Comparison of ENCODE assay signal across 28 cellular contexts in the genomic region with DNA sequence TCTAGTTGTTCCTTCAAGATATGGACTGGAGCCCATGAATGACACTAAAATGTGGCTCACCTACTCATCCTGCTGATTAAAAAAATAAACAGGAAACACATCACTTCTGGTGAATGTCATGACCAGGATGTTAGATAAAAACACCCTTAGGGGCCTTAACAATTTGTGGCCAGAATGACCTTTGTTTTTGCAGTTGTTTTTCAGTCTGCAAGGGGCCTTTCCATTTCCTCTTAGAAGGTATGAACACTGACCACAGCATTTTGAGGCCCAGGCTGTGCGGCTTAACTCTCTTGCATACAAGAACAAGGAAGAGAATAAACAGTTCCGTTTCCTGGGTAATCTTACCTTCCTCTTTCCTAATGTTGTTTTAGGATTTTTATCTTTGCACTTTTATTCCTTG.
DNase-seq lines count a peak whose midpoint lies in the region; ATAC-seq, FAIRE-seq and TF ChIP-seq lines count a peak whose summit lies in the region.
"Had no signal": no experiment of that assay in that cellular context is flagged by ENCODE, and none has a peak within 500 bp of the region (broad histone marks: within the 10 kb centered on the region; RNA-seq: fewer than 3 reads in every experiment).

No MANE protein-coding gene starts in this region.

- no peak overlapping the region for H3K4me3 Mint-ChIP-seq in endothelial cell (ENCODE audit: unreplicated experiment)
- H3K4me3 Mint-ChIP-seq: activated CD8-positive, alpha-beta T cell treated with anti-CD3 and anti-CD28 coated beads for 36 hours; activated naive CD4-positive, alpha-beta T cell treated with anti-CD3 and anti-CD28 coated beads, Interleukin-2, amount 50 U/mL, for 24 hours; activated T-helper 17 cell treated with anti-CD3 and anti-CD28 coated beads, Interleukin-2, amount 50 U/mL, for 72 hours; CD8-positive, alpha-beta T cell; natural killer cell treated with Interleukin-12 subunit alpha and Interleukin-12 subunit beta and Interleukin-15 and Interleukin-18, amount 100 ng/mL, for 72 hours had no signal

- CTCF ChIA-PET in HepG2 (lab: Yijun Ruan, JAX; ENCODE audit: low intra/inter-chr PET ratio, low total read pairs) (no interaction called here), PC-3 (lab: Charles Lee) (no interaction called here)

- intact Hi-C loops in right lobe of liver (cut with DNase I) = no loop called here
- intact Hi-C loops in HepG2 (cut with micrococcal nuclease; ENCODE audit: unreplicated experiment) = no loop called here
- intact Hi-C loops in PC-3 (cut with micrococcal nuclease) = no loop called here

- TF ChIP-seq EP300 in HepG2 (IDR thresholded peaks at IDR 0.05; ENCODE audit: low read depth in 2 of 2, low read length in 2 of 2) (no peak), HepG2 (CRISPR knock-in tag; IDR thresholded peaks at IDR 0.05; ENCODE audit: borderline replicate concordance) (no peak)

- H3K27ac ChIP-seq in right lobe of liver (no peak overlapping the region), HepG2 (ENCODE audit: extremely low read length, insufficient read depth, low read length) (no peak overlapping the region), PC-3 (ENCODE audit: low read length) (peak overlapping the region; percentile 78)
- H3K27ac ChIP-seq: gastrocnemius medialis, KMS-11, SJSA1, tibial nerve had no signal

- H3K9ac ChIP-seq in HepG2 (ENCODE audit: insufficient read depth, low read depth, low read length) (no peak overlapping the region), PC-3 (ENCODE audit: low read length) (peak overlapping the region; percentile 33; the same call in 1 of the 2 replicates)
- H3K9ac ChIP-seq: KMS-11 had no signal

- no peak for TF ChIP-seq CTCF in right lobe of liver (IDR thresholded peaks at IDR 0.05)
- no peak for TF ChIP-seq CTCF in HepG2 (CRISPR knock-in tag; IDR thresholded peaks at IDR 0.05)
- TF ChIP-seq CTCF in PC-3 (conservative IDR thresholded peaks at IDR 0.05; ENCODE audit: low read depth, low read length) = no peak
- TF ChIP-seq CTCF in endothelial cell (IDR thresholded peaks at IDR 0.05; ENCODE audit: unreplicated experiment) = no peak
- TF ChIP-seq CTCF in foreskin fibroblast (IDR thresholded peaks at IDR 0.05; ENCODE audit: low read depth, low read length) = no peak

- no peak overlapping the region for H3K4me3 ChIP-seq in right lobe of liver
- no peak overlapping the region for H3K4me3 ChIP-seq in HepG2 (replicated peaks in 1 of 3; ENCODE audit: insufficient read depth in 1 of 3, low read depth in 2 of 3, low read length in 3 of 3)
- peak overlapping the region; percentile 24; the same call in 1 of the 2 replicates for H3K4me3 ChIP-seq in PC-3 (ENCODE audit: low read length)
- no peak overlapping the region for H3K4me3 ChIP-seq in foreskin fibroblast (ENCODE audit: low read depth in 1 of 2, low read length in 2 of 2)
- H3K4me3 ChIP-seq: gastrocnemius medialis, SJSA1, smooth muscle cell, tibial nerve had no signal

- H3K36me3 Mint-ChIP-seq in endothelial cell (ENCODE audit: low read depth, unreplicated experiment) = no peaks in the 10 kb centered on the region
- H3K36me3 Mint-ChIP-seq: activated naive CD4-positive, alpha-beta T cell treated with anti-CD3 and anti-CD28 coated beads, Interleukin-2, amount 50 U/mL, for 24 hours; CD8-positive, alpha-beta T cell; natural killer cell treated with Interleukin-12 subunit alpha and Interleukin-12 subunit beta and Interleukin-15 and Interleukin-18, amount 100 ng/mL, for 72 hours had no signal

- no peaks in the 10 kb centered on the region for H3K27me3 Mint-ChIP-seq in endothelial cell (ENCODE audit: unreplicated experiment)
- H3K27me3 Mint-ChIP-seq: activated CD8-positive, alpha-beta T cell treated with anti-CD3 and anti-CD28 coated beads for 36 hours; activated naive CD4-positive, alpha-beta T cell treated with anti-CD3 and anti-CD28 coated beads, Interleukin-2, amount 50 U/mL, for 24 hours; activated T-helper 17 cell treated with anti-CD3 and anti-CD28 coated beads, Interleukin-2, amount 50 U/mL, for 72 hours; natural killer cell treated with Interleukin-12 subunit alpha and Interleukin-12 subunit beta and Interleukin-15 and Interleukin-18, amount 100 ng/mL, for 72 hours had no signal

- peaks cover 6% of the 10 kb centered on the region for H3F3A ChIP-seq in PC-3 (ENCODE audit: low read length, unreplicated experiment)

- H3K9me3 ChIP-seq in right lobe of liver (no peaks in the 10 kb centered on the region), HepG2 (ENCODE audit: low read length) (no peaks in the 10 kb centered on the region), PC-3 (ENCODE audit: low read length) (no peaks in the 10 kb centered on the region)
- H3K9me3 ChIP-seq: gastrocnemius medialis, SJSA1, tibial nerve had no signal

- TF ChIP-seq POLR2A in right lobe of liver (IDR thresholded peaks at IDR 0.05) (no peak), HepG2 (IDR thresholded peaks at IDR 0.05; ENCODE audit: insufficient read depth in 1 of 2, low read depth in 2 of 2, low read length in 2 of 2) (no peak)

- no peaks in the 10 kb centered on the region for H3K9me3 Mint-ChIP-seq in endothelial cell (ENCODE audit: unreplicated experiment)
- H3K9me3 Mint-ChIP-seq: activated CD8-positive, alpha-beta T cell treated with anti-CD3 and anti-CD28 coated beads for 36 hours; activated naive CD4-positive, alpha-beta T cell treated with anti-CD3 and anti-CD28 coated beads, Interleukin-2, amount 50 U/mL, for 24 hours; activated T-helper 17 cell treated with anti-CD3 and anti-CD28 coated beads, Interleukin-2, amount 50 U/mL, for 72 hours; CD8-positive, alpha-beta T cell had no signal

- H3K4me2 ChIP-seq in HepG2 (ENCODE audit: low read depth, low read length) (no peak overlapping the region), PC-3 (ENCODE audit: low read length) (peak overlapping the region; percentile 62)
- H3K4me2 ChIP-seq: KMS-11, smooth muscle cell had no signal

- H3K9me2 ChIP-seq in PC-3 (replicated peaks; ENCODE audit: low read length) = no peaks in the 10 kb centered on the region

- in situ Hi-C loops in HepG2 (cut with HindIII; ENCODE audit: extremely low pct_ligation_motif_present, low pct_unique_long_range_greater_than_20kb) = no loop called here

- ATAC-seq in right lobe of liver (peak in 3 of 4 donors; percentile 31 to 51 (median 34)), HepG2 (no peak), PC-3 (peak; percentile 93)
- ATAC-seq: activated CD8-positive, alpha-beta T cell treated with anti-CD3 and anti-CD28 coated beads for 36 hours; activated T-helper 17 cell treated with anti-CD3 and anti-CD28 coated beads, Interleukin-2, amount 50 U/mL, for 72 hours; CD8-positive, alpha-beta T cell; gastrocnemius medialis; HCT116; natural killer cell treated with Interleukin-12 subunit alpha and Interleukin-12 subunit beta and Interleukin-15 and Interleukin-18, amount 100 ng/mL, for 72 hours had no signal

- DNase-seq in right lobe of liver (no peak), HepG2 (ENCODE audit: low spot score) (no peak), PC-3 (peak; percentile 79), endothelial cell (ENCODE audit: low spot score) (no peak), NCI-H446 (lab: John Stamatoyannopoulos, UW) (no peak), foreskin fibroblast (no peak), NCI-H345 treated with DMSO at 0.1 percent for 48 hours (lab: John Stamatoyannopoulos, UW; ENCODE audit: unreplicated experiment) (no peak), dedifferentiated amniotic fluid mesenchymal stem cell (ENCODE audit: extremely low spot score) (no peak)
- DNase-seq: activated CD4-positive, alpha-beta T cell treated with anti-CD3 and anti-CD28 coated beads for 1 hour; activated CD8-positive, alpha-beta T cell treated with anti-CD3 and anti-CD28 coated beads for 36 hours; caudate nucleus; CD8-positive, alpha-beta T cell; dermis blood vessel endothelial cell; gastrocnemius medialis; hippocampal formation; NCI-H510A; retina; stimulated activated CD4-positive, alpha-beta T cell treated with anti-CD3 and anti-CD28 coated beads, Interleukin-2, amount 100 ng/mL, for 24 hours had no signal

- no peak overlapping the region for H2AFZ ChIP-seq in HepG2 (ENCODE audit: low read length)
- H2AFZ ChIP-seq in PC-3 (ENCODE audit: low read length) = peak overlapping the region; percentile 50

- FAIRE-seq in HepG2 (lab: Jason Lieb, UNC) = no peak
- FAIRE-seq: endometrium, RCC 7860 had no signal

- 70% methylated on average over 2 of the region's 2 CpGs for WGBS in right lobe of liver (ENCODE audit: insufficient coverage, low coverage, low lambda C conversion rate, missing lambda C conversion rate)
- 50% methylated on average over 2 of the region's 2 CpGs for WGBS in HepG2 (ENCODE audit: low lambda C conversion rate)

- H3K79me2 ChIP-seq in HepG2 (ENCODE audit: insufficient read depth, low read length) (no peaks in the 10 kb centered on the region), PC-3 (ENCODE audit: low read length) (no peaks in the 10 kb centered on the region)

- H3K27me3 ChIP-seq in right lobe of liver (no peaks in the 10 kb centered on the region), HepG2 (ENCODE audit: control insufficient read depth in 1 of 2, insufficient read depth in 2 of 2, low read length in 2 of 2) (no peaks in the 10 kb centered on the region), PC-3 (ENCODE audit: low read length) (no peaks in the 10 kb centered on the region)
- H3K27me3 ChIP-seq: gastrocnemius medialis, SJSA1 had no signal

- H4K20me1 ChIP-seq in HepG2 (ENCODE audit: insufficient read depth, low read length) (no peaks in the 10 kb centered on the region), PC-3 (ENCODE audit: low read length) (no peaks in the 10 kb centered on the region)

- H3K36me3 ChIP-seq in right lobe of liver = no peaks in the 10 kb centered on the region
- no peaks in the 10 kb centered on the region for H3K36me3 ChIP-seq in HepG2 (replicated peaks in 1 of 2; ENCODE audit: control insufficient read depth in 1 of 2, insufficient read depth in 2 of 2, low read length in 2 of 2)
- H3K36me3 ChIP-seq in PC-3 (ENCODE audit: low read depth, low read length) = no peaks in the 10 kb centered on the region
- H3K36me3 ChIP-seq: gastrocnemius medialis, SJSA1, tibial nerve had no signal

- no peak for TF ChIP-seq RAD21 in HepG2 (CRISPR knock-in tag; IDR thresholded peaks at IDR 0.05)

- H3K4me1 ChIP-seq in right lobe of liver = peaks cover 0 to 9% (median 3%) of the 10 kb centered on the region in 4 donors
- no peaks in the 10 kb centered on the region for H3K4me1 ChIP-seq in HepG2 (ENCODE audit: insufficient read depth, low read length)
- H3K4me1 ChIP-seq in PC-3 (ENCODE audit: insufficient read depth, low read length) = peaks cover 35% of the 10 kb centered on the region
- H3K4me1 ChIP-seq: gastrocnemius medialis, SJSA1, tibial nerve had no signal

- H3K4me1 Mint-ChIP-seq in endothelial cell (ENCODE audit: unreplicated experiment) = peaks cover 10% of the 10 kb centered on the region
- H3K4me1 Mint-ChIP-seq: activated naive CD4-positive, alpha-beta T cell treated with anti-CD3 and anti-CD28 coated beads, Interleukin-2, amount 50 U/mL, for 24 hours; activated T-helper 17 cell treated with anti-CD3 and anti-CD28 coated beads, Interleukin-2, amount 50 U/mL, for 72 hours had no signal

- no TSS peak for BruUV-seq in HepG2 (replicated peaks; lab: Mats Ljungman, UMichigan)
- BruUV-seq in PC-3 (replicated peaks; lab: Mats Ljungman, UMichigan) = no TSS peak

- peak overlapping the region; percentile 94 for H3K27ac Mint-ChIP-seq in endothelial cell (ENCODE audit: unreplicated experiment)
- H3K27ac Mint-ChIP-seq: activated CD8-positive, alpha-beta T cell treated with anti-CD3 and anti-CD28 coated beads for 36 hours; activated naive CD4-positive, alpha-beta T cell treated with anti-CD3 and anti-CD28 coated beads, Interleukin-2, amount 50 U/mL, for 24 hours; activated T-helper 17 cell treated with anti-CD3 and anti-CD28 coated beads, Interleukin-2, amount 50 U/mL, for 72 hours; CD8-positive, alpha-beta T cell; natural killer cell treated with Interleukin-12 subunit alpha and Interleukin-12 subunit beta and Interleukin-15 and Interleukin-18, amount 100 ng/mL, for 72 hours had no signal

- POLR2A ChIA-PET in HepG2 (lab: Yijun Ruan, JAX) (no interaction called here), PC-3 (lab: Charles Lee; ENCODE audit: unreplicated experiment) (no interaction called here)
